ENCODE assay signal across 1 cellular context in the genomic region with DNA sequence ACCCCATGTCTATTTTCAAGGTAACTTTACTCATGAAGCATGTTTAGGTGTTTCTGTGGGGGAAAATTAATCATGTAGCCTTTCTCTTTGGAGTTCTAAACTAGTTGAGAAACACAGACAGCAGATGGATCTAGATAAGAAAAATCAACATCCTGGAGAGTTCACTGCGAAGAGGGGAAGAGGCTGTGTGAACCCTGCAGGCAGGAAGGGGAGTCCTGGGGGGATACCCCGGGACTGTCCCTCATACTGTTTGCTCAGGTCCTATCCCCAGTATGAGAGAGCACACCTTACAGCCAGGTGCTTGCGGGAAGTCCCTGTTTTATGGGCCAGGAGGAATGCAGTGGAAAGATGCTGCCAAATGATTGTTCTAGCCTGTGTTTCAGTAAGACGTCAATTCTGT.
TF ChIP-seq lines count a peak whose summit lies in the region.

No MANE protein-coding gene starts in this region.

TF ChIP-seq in HepG2, 621 proteins besides CTCF, POLR2A, EP300 and RAD21 (continued from another document and continues in another):
- TF ChIP-seq, protein P1, sequence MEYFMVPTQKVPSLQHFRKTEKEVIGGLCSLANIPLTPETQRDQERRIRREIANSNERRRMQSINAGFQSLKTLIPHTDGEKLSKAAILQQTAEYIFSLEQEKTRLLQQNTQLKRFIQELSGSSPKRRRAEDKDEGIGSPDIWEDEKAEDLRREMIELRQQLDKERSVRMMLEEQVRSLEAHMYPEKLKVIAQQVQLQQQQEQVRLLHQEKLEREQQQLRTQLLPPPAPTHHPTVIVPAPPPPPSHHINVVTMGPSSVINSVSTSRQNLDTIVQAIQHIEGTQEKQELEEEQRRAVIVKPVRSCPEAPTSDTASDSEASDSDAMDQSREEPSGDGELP (IDR thresholded peaks at IDR 0.05; ENCODE audit: borderline replicate concordance, low read depth): 0 out of 2 replicates have a peak, but pooled peaks have one; percentile 43
- no peak for TF ChIP-seq YY1 (IDR thresholded peaks at IDR 0.05; ENCODE audit: insufficient read depth, insufficient replicate concordance, low read depth, low read length)
- TF ChIP-seq EHMT2 (IDR thresholded peaks at IDR 0.05; ENCODE audit: borderline replicate concordance, low read depth, low read length): no peak
- TF ChIP-seq HMG20A (CRISPR knock-in tag; IDR thresholded peaks at IDR 0.05; ENCODE audit: borderline replicate concordance): no peak
- TF ChIP-seq, protein P2, sequence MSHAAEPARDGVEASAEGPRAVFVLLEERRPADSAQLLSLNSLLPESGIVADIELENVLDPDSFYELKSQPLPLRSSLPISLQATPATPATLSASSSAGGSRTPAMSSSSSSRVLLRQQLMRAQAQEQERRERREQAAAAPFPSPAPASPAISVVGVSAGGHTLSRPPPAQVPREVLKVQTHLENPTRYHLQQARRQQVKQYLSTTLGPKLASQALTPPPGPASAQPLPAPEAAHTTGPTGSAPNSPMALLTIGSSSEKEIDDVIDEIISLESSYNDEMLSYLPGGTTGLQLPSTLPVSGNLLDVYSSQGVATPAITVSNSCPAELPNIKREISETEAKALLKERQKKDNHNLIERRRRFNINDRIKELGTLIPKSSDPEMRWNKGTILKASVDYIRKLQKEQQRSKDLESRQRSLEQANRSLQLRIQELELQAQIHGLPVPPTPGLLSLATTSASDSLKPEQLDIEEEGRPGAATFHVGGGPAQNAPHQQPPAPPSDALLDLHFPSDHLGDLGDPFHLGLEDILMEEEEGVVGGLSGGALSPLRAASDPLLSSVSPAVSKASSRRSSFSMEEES (CRISPR knock-in tag; IDR thresholded peaks at IDR 0.05): no peak
- TF ChIP-seq ZNF878 (CRISPR knock-in tag; IDR thresholded peaks at IDR 0.05): no peak
- no peak for TF ChIP-seq ZNF3 (CRISPR knock-in tag; IDR thresholded peaks at IDR 0.05)
- TF ChIP-seq, protein P3, sequence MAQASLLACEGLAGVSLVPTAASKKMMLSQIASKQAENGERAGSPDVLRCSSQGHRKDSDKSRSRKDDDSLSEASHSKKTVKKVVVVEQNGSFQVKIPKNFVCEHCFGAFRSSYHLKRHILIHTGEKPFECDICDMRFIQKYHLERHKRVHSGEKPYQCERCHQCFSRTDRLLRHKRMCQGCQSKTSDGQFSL (CRISPR knock-in tag; IDR thresholded peaks at IDR 0.05): no peak
- TF ChIP-seq AHR (CRISPR knock-in tag; IDR thresholded peaks at IDR 0.05): no peak
- 0 out of 2 replicates have a peak, but pooled peaks have one; percentile 27 for TF ChIP-seq ZMYM3 (CRISPR knock-in tag; IDR thresholded peaks at IDR 0.05)
- TF ChIP-seq SMYD3 (CRISPR knock-in tag; IDR thresholded peaks at IDR 0.05): no peak
- no peak for TF ChIP-seq ZNF556 (CRISPR knock-in tag; IDR thresholded peaks at IDR 0.05; ENCODE audit: borderline replicate concordance)
- TF ChIP-seq ZNF549 (CRISPR knock-in tag; IDR thresholded peaks at IDR 0.05): no peak
- no peak for TF ChIP-seq ZNF839 (CRISPR knock-in tag; IDR thresholded peaks at IDR 0.05; ENCODE audit: borderline replicate concordance)
- TF ChIP-seq ZKSCAN8 (CRISPR knock-in tag; IDR thresholded peaks at IDR 0.05; ENCODE audit: borderline replicate concordance): no peak
- TF ChIP-seq, protein P4, sequence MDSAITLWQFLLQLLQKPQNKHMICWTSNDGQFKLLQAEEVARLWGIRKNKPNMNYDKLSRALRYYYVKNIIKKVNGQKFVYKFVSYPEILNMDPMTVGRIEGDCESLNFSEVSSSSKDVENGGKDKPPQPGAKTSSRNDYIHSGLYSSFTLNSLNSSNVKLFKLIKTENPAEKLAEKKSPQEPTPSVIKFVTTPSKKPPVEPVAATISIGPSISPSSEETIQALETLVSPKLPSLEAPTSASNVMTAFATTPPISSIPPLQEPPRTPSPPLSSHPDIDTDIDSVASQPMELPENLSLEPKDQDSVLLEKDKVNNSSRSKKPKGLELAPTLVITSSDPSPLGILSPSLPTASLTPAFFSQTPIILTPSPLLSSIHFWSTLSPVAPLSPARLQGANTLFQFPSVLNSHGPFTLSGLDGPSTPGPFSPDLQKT (CRISPR knock-in tag; IDR thresholded peaks at IDR 0.05; ENCODE audit: borderline replicate concordance): no peak
- peak; percentile 35; the same call in 1 of the 2 replicates for TF ChIP-seq SOX5 (CRISPR knock-in tag; IDR thresholded peaks at IDR 0.05; ENCODE audit: borderline replicate concordance)
- no peak for TF ChIP-seq NAIF1 (CRISPR knock-in tag; IDR thresholded peaks at IDR 0.05; ENCODE audit: borderline replicate concordance)
- no peak for TF ChIP-seq SP2 (CRISPR knock-in tag; IDR thresholded peaks at IDR 0.05)
- no peak for TF ChIP-seq NFATC3 (CRISPR knock-in tag; IDR thresholded peaks at IDR 0.05)
- TF ChIP-seq ZNF10 (CRISPR knock-in tag; IDR thresholded peaks at IDR 0.05; ENCODE audit: borderline replicate concordance, low read depth): no peak
- TF ChIP-seq SRSF1 (optimal IDR thresholded peaks at IDR 0.05; ENCODE audit: low read depth, low read length): no peak
- TF ChIP-seq, protein P5, sequence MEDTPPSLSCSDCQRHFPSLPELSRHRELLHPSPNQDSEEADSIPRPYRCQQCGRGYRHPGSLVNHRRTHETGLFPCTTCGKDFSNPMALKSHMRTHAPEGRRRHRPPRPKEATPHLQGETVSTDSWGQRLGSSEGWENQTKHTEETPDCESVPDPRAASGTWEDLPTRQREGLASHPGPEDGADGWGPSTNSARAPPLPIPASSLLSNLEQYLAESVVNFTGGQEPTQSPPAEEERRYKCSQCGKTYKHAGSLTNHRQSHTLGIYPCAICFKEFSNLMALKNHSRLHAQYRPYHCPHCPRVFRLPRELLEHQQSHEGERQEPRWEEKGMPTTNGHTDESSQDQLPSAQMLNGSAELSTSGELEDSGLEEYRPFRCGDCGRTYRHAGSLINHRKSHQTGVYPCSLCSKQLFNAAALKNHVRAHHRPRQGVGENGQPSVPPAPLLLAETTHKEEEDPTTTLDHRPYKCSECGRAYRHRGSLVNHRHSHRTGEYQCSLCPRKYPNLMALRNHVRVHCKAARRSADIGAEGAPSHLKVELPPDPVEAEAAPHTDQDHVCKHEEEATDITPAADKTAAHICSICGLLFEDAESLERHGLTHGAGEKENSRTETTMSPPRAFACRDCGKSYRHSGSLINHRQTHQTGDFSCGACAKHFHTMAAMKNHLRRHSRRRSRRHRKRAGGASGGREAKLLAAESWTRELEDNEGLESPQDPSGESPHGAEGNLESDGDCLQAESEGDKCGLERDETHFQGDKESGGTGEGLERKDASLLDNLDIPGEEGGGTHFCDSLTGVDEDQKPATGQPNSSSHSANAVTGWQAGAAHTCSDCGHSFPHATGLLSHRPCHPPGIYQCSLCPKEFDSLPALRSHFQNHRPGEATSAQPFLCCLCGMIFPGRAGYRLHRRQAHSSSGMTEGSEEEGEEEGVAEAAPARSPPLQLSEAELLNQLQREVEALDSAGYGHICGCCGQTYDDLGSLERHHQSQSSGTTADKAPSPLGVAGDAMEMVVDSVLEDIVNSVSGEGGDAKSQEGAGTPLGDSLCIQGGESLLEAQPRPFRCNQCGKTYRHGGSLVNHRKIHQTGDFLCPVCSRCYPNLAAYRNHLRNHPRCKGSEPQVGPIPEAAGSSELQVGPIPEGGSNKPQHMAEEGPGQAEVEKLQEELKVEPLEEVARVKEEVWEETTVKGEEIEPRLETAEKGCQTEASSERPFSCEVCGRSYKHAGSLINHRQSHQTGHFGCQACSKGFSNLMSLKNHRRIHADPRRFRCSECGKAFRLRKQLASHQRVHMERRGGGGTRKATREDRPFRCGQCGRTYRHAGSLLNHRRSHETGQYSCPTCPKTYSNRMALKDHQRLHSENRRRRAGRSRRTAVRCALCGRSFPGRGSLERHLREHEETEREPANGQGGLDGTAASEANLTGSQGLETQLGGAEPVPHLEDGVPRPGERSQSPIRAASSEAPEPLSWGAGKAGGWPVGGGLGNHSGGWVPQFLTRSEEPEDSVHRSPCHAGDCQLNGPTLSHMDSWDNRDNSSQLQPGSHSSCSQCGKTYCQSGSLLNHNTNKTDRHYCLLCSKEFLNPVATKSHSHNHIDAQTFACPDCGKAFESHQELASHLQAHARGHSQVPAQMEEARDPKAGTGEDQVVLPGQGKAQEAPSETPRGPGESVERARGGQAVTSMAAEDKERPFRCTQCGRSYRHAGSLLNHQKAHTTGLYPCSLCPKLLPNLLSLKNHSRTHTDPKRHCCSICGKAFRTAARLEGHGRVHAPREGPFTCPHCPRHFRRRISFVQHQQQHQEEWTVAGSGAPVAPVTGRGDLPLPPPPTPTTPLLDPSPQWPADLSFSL (CRISPR knock-in tag; IDR thresholded peaks at IDR 0.05): no peak
- no peak for TF ChIP-seq THYN1 (CRISPR knock-in tag; IDR thresholded peaks at IDR 0.05; ENCODE audit: borderline replicate concordance, low read depth)
- TF ChIP-seq RAD51 (IDR thresholded peaks at IDR 0.05; ENCODE audit: borderline replicate concordance): no peak
- TF ChIP-seq NCOA2 (CRISPR knock-in tag; IDR thresholded peaks at IDR 0.05): no peak
- TF ChIP-seq ZKSCAN1 (IDR thresholded peaks at IDR 0.05; ENCODE audit: low read length): no peak
- 0 out of 2 replicates have a peak, but pooled peaks have one; percentile 23 for TF ChIP-seq ZBTB38 (CRISPR knock-in tag; IDR thresholded peaks at IDR 0.05)
- no peak for TF ChIP-seq POGZ (CRISPR knock-in tag; IDR thresholded peaks at IDR 0.05)
- TF ChIP-seq, protein P6, sequence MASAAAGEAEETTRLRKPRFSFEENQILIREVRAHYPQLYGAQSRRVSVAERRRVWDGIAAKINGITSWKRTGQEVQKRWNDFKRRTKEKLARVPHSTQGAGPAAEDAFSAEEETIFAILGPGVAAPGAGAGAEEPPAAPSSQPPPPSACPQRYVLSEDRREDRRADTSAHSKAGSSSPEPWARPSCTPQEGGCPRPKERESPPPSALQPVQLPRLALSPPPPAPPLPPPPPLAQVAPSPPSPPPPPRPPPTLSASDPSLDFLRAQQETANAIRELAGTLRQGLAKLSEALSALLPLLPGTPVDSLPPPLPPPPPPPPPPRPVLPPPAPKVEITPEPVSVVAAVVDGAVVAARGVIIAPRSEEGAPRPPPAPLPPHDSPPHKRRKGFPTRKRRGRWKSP (CRISPR knock-in tag; IDR thresholded peaks at IDR 0.05): no peak
- TF ChIP-seq ZBTB42 (CRISPR knock-in tag; IDR thresholded peaks at IDR 0.05): no peak
- no peak for TF ChIP-seq ZNF746 (CRISPR knock-in tag; IDR thresholded peaks at IDR 0.05)
- TF ChIP-seq ZNF335 (CRISPR knock-in tag; IDR thresholded peaks at IDR 0.05): no peak
- TF ChIP-seq TMF1 (CRISPR knock-in tag; IDR thresholded peaks at IDR 0.05; ENCODE audit: low read depth): no peak
- TF ChIP-seq JUNB (CRISPR knock-in tag; IDR thresholded peaks at IDR 0.05; ENCODE audit: borderline replicate concordance): no peak
- TF ChIP-seq ZNF34 (CRISPR knock-in tag; IDR thresholded peaks at IDR 0.05; ENCODE audit: borderline replicate concordance): no peak
- TF ChIP-seq, protein P7, sequence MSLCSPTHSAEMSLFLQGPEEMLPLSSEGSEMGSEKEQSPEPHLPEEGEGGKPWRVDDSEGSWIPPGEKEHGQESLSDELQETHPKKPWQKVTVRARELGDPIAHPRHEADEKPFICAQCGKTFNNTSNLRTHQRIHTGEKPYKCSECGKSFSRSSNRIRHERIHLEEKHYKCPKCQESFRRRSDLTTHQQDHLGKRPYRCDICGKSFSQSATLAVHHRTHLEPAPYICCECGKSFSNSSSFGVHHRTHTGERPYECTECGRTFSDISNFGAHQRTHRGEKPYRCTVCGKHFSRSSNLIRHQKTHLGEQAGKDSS (CRISPR knock-in tag; IDR thresholded peaks at IDR 0.05; ENCODE audit: borderline replicate concordance, low read depth): no peak
- TF ChIP-seq, protein P8, sequence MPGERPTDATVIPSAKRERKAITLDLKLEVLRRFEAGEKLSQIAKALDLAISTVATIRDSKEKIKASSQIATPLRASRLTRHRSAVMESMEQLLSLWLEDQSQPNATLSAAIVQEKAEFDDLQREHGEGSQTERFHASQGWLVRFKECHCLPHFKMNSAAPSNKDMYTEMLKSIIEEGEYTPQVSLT (CRISPR knock-in tag; IDR thresholded peaks at IDR 0.05; ENCODE audit: borderline replicate concordance, low read depth): no peak
- no peak for TF ChIP-seq ZNF772 (CRISPR knock-in tag; IDR thresholded peaks at IDR 0.05)
- TF ChIP-seq FOXP1 (IDR thresholded peaks at IDR 0.05): no peak
- TF ChIP-seq FOXP1 (CRISPR knock-in tag; IDR thresholded peaks at IDR 0.05): peak; percentile 16; the same call in 1 of the 2 replicates
- no peak for TF ChIP-seq ZSCAN30 (CRISPR knock-in tag; IDR thresholded peaks at IDR 0.05)
- TF ChIP-seq, protein P9, sequence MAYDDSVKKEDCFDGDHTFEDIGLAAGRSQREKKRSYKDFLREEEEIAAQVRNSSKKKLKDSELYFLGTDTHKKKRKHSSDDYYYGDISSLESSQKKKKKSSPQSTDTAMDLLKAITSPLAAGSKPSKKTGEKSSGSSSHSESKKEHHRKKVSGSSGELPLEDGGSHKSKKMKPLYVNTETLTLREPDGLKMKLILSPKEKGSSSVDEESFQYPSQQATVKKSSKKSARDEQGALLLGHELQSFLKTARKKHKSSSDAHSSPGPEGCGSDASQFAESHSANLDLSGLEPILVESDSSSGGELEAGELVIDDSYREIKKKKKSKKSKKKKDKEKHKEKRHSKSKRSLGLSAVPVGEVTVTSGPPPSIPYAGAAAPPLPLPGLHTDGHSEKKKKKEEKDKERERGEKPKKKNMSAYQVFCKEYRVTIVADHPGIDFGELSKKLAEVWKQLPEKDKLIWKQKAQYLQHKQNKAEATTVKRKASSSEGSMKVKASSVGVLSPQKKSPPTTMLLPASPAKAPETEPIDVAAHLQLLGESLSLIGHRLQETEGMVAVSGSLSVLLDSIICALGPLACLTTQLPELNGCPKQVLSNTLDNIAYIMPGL (CRISPR knock-in tag; IDR thresholded peaks at IDR 0.05; ENCODE audit: borderline replicate concordance in 1 of 2, low read depth in 1 of 2): no peak
- no peak for TF ChIP-seq ZNF616 (CRISPR knock-in tag; IDR thresholded peaks at IDR 0.05; ENCODE audit: low read depth)
- TF ChIP-seq, protein P10, sequence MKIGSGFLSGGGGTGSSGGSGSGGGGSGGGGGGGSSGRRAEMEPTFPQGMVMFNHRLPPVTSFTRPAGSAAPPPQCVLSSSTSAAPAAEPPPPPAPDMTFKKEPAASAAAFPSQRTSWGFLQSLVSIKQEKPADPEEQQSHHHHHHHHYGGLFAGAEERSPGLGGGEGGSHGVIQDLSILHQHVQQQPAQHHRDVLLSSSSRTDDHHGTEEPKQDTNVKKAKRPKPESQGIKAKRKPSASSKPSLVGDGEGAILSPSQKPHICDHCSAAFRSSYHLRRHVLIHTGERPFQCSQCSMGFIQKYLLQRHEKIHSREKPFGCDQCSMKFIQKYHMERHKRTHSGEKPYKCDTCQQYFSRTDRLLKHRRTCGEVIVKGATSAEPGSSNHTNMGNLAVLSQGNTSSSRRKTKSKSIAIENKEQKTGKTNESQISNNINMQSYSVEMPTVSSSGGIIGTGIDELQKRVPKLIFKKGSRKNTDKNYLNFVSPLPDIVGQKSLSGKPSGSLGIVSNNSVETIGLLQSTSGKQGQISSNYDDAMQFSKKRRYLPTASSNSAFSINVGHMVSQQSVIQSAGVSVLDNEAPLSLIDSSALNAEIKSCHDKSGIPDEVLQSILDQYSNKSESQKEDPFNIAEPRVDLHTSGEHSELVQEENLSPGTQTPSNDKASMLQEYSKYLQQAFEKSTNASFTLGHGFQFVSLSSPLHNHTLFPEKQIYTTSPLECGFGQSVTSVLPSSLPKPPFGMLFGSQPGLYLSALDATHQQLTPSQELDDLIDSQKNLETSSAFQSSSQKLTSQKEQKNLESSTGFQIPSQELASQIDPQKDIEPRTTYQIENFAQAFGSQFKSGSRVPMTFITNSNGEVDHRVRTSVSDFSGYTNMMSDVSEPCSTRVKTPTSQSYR (CRISPR knock-in tag; IDR thresholded peaks at IDR 0.05; ENCODE audit: borderline replicate concordance): no peak
- TF ChIP-seq ZNF567 (CRISPR knock-in tag; IDR thresholded peaks at IDR 0.05; ENCODE audit: borderline replicate concordance): no peak
- TF ChIP-seq TEAD2 (CRISPR knock-in tag; IDR thresholded peaks at IDR 0.05): no peak
- TF ChIP-seq ZNF703 (CRISPR knock-in tag; IDR thresholded peaks at IDR 0.05; ENCODE audit: borderline replicate concordance): no peak
